21 cellular contexts compared by ENCODE assay signal in the genomic region with DNA sequence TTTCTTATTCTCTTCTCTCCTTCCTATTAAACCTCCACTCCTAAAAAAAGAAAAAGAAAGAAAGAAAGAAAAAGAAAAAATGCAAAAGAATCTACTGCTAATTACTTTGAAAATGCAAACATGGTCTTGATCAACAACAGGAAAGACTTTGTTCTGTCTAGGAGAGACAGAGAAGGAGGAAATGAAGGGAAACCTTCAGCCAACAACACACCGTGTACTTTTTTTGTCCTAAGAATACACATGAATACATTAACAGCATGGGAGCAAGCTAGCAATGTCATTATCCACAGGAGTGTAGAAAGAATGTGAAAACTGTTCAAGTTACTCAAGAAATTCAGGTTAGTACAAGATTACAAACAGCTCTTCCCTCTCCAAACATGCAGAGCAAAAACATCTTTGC.
DNase-seq lines count a peak whose midpoint lies in the region; ATAC-seq and TF ChIP-seq lines count a peak whose summit lies in the region.
"Had no signal": no experiment of that assay in that cellular context is flagged by ENCODE, and none has a peak within 500 bp of the region (broad histone marks: within the 10 kb centered on the region; RNA-seq: fewer than 3 reads in every experiment).

No MANE protein-coding gene starts in this region.

- H3K4me1 Mint-ChIP-seq in endodermal cell = peaks cover 46% of the 10 kb centered on the region
- H3K4me1 Mint-ChIP-seq in nephron progenitor cell = peaks cover 49% of the 10 kb centered on the region
- H3K4me1 Mint-ChIP-seq: CD4-positive, alpha-beta memory T cell had no signal

- peak overlapping the region; percentile 11 for H3K9ac ChIP-seq in SK-N-MC (ENCODE audit: insufficient read length)
- H3K9ac ChIP-seq in endodermal cell (ENCODE audit: extremely low read depth, low read length, poor library complexity, severe bottlenecking) = no peak overlapping the region
- H3K9ac ChIP-seq: KMS-11 had no signal

- H3K4me3 ChIP-seq in SK-N-MC (peak overlapping the region; percentile 34; the same call in 1 of the 2 replicates), endodermal cell (ENCODE audit: low read length) (no peak overlapping the region)

- H3K4me1 ChIP-seq in endodermal cell (ENCODE audit: control insufficient read depth, insufficient read depth, low read length) = peaks cover 9% of the 10 kb centered on the region
- H3K4me1 ChIP-seq: BE2C had no signal

- H3K27ac Mint-ChIP-seq in endodermal cell (peak overlapping the region; percentile 78), nephron progenitor cell (peak overlapping the region; percentile 39)
- H3K27ac Mint-ChIP-seq: CD4-positive, alpha-beta memory T cell had no signal

- no peak for TF ChIP-seq CTCF in endodermal cell (conservative IDR thresholded peaks at IDR 0.05)
- no peak for TF ChIP-seq CTCF in nephron progenitor cell (IDR thresholded peaks at IDR 0.05)

- no peak for DNase-seq in SK-N-MC (ENCODE audit: low read depth, low spot score)
- no peak for DNase-seq in endodermal cell
- no peak for DNase-seq in nephron progenitor cell
- DNase-seq: BE2C; CD4-positive, alpha-beta memory T cell; DMS79; NCI-H1048; NCI-H1694; NCI-H2107; NCI-H2227 treated with DMSO at 0.1 percent for 48 hours; NCI-H524; NK-92 treated with Interleukin-12 subunit alpha and Interleukin-12 subunit beta, amount 100 ng/mL, for 24 hours; SHP77 had no signal

- H3K9me3 Mint-ChIP-seq in endodermal cell (no peaks in the 10 kb centered on the region), nephron progenitor cell (no peaks in the 10 kb centered on the region)

- no peaks in the 10 kb centered on the region for H3K27me3 ChIP-seq in endodermal cell (ENCODE audit: control insufficient read depth, insufficient read depth, low read length, poor library complexity, severe bottlenecking)
- H3K27me3 ChIP-seq: BE2C had no signal

- no peaks in the 10 kb centered on the region for H3K27me3 Mint-ChIP-seq in endodermal cell (ENCODE audit: insufficient read depth)
- H3K27me3 Mint-ChIP-seq in nephron progenitor cell (ENCODE audit: low read depth, poor library complexity) = peaks cover 5% of the 10 kb centered on the region

- WGBS in endodermal cell (ENCODE audit: insufficient coverage in 1 of 2, insufficient read length in 1 of 2), 2 experiments = 0% methylated on average over 1 of the region's 1 CpG; no CpG with 5 or more reads in 1 of the 2 experiments

- H3K36me3 Mint-ChIP-seq in endodermal cell (ENCODE audit: low read depth) = no peaks in the 10 kb centered on the region
- no peaks in the 10 kb centered on the region for H3K36me3 Mint-ChIP-seq in nephron progenitor cell (ENCODE audit: low read depth)
- H3K36me3 Mint-ChIP-seq: CD4-positive, alpha-beta memory T cell had no signal

- H3K4me3 Mint-ChIP-seq in endodermal cell (peak overlapping the region; percentile 10), nephron progenitor cell (no peak overlapping the region)
- H3K4me3 Mint-ChIP-seq: CD4-positive, alpha-beta memory T cell had no signal

- H3K36me3 ChIP-seq in SK-N-MC (ENCODE audit: insufficient read depth, low read length) (no peaks in the 10 kb centered on the region), endodermal cell (ENCODE audit: control insufficient read depth, insufficient read depth, low read length) (no peaks in the 10 kb centered on the region)
- H3K36me3 ChIP-seq: BE2C had no signal

- H3K9me3 ChIP-seq in SK-N-MC (ENCODE audit: low read depth, low read length) = no peaks in the 10 kb centered on the region
- no peaks in the 10 kb centered on the region for H3K9me3 ChIP-seq in endodermal cell (ENCODE audit: control insufficient read depth, low read length)
- H3K9me3 ChIP-seq: BE2C had no signal

- H3K27ac ChIP-seq in SK-N-MC (peak overlapping the region; percentile 22; the same call in 1 of the 2 replicates), endodermal cell (ENCODE audit: low read depth, low read length) (peak overlapping the region; percentile 79)
- H3K27ac ChIP-seq: KMS-11 had no signal

- ATAC-seq in GM21723 (IDR thresholded peaks at IDR 0.05; ENCODE audit: unreplicated experiment) (no peak), HG02571 (IDR thresholded peaks at IDR 0.05; ENCODE audit: unreplicated experiment) (no peak), HG02852 (IDR thresholded peaks at IDR 0.05; ENCODE audit: unreplicated experiment) (no peak), GM19397 (IDR thresholded peaks at IDR 0.05; ENCODE audit: unreplicated experiment) (no peak)
- ATAC-seq: HCT116, HepG2, SK-N-SH treated with all-trans-retinoic acid at 6 μM for 48 hours had no signal
